ENCODE assay signal across 8 cellular contexts in genomic region chr6:138772596-138773176, GRCh38. TPM values are rescaled to one million over a fixed set of nuclear protein-coding genes. Genes with fewer than 3 reads are reported as not detected.
DNase-seq lines count a peak whose midpoint lies in the region; ATAC-seq and TF ChIP-seq lines count a peak whose summit lies in the region.

No MANE protein-coding gene starts in this region.

- no peaks in the 10 kb centered on the region for H3K27me3 ChIP-seq in endodermal cell (ENCODE audit: control insufficient read depth, insufficient read depth, low read length, poor library complexity, severe bottlenecking)
- no peaks in the 10 kb centered on the region for H3K27me3 ChIP-seq in parathyroid adenoma (ENCODE audit: control insufficient read depth, insufficient read depth, low read length)

- peaks cover 20% of the 10 kb centered on the region for H3K4me1 ChIP-seq in OCI-LY7 (ENCODE audit: insufficient read depth, low read length, poor library complexity, severe bottlenecking)
- H3K4me1 ChIP-seq in endodermal cell (ENCODE audit: control insufficient read depth, insufficient read depth, low read length), result no peaks in the 10 kb centered on the region
- peaks cover 5% of the 10 kb centered on the region for H3K4me1 ChIP-seq in parathyroid adenoma
- peaks cover 11% of the 10 kb centered on the region for H3K4me1 ChIP-seq in mucosa of descending colon (ENCODE audit: low read depth)

- no peak for ATAC-seq in activated CD4-positive, alpha-beta T cell treated with anti-CD3 and anti-CD28 coated beads for 36 hours
- ATAC-seq in HG02870 (IDR thresholded peaks at IDR 0.05; ENCODE audit: unreplicated experiment) (no peak), mucosa of descending colon (no peak)

- no peaks in the 10 kb centered on the region for H3K36me3 Mint-ChIP-seq in activated CD4-positive, alpha-beta T cell treated with anti-CD3 and anti-CD28 coated beads for 36 hours (ENCODE audit: low read depth)
- no peaks in the 10 kb centered on the region for H3K36me3 Mint-ChIP-seq in endodermal cell (ENCODE audit: low read depth)

- POLR2A ChIA-PET in activated CD4-positive, alpha-beta T cell treated with anti-CD3 and anti-CD28 coated beads for 36 hours (lab: Charles Lee), result interaction anchor here (0.7 to 1.4 kb wide), 3 partner anchors 34 to 452 kb away, joined by 3 to 5 read pairs (median 4); no protein-coding TSS in a partner anchor
- POLR2A ChIA-PET in OCI-LY7 (lab: Charles Lee), result interaction anchor here (0.5 to 1.8 kb wide), 8 partner anchors 9 to 852 kb away, joined by 3 to 6 read pairs (median 4); partner anchors contain the start of gene CITED2

- intact Hi-C loops in activated CD4-positive, alpha-beta T cell treated with anti-CD3 and anti-CD28 coated beads for 36 hours (cut with DNase I, micrococcal nuclease), result loop anchor here (1.0 to 5.0 kb wide), 11 partner anchors 80 to 1950 kb away; partner anchors contain the start of genes ABRACL (in 1 of the 2), ARFGEF3 (in 1 of the 2), CITED2 (in 1 of the 2) and HEBP2 (in 1 of the 2)
- intact Hi-C loops in OCI-LY7 (cut with micrococcal nuclease; ENCODE audit: unreplicated experiment) (loop anchor here (1.0 to 10.0 kb wide), 3 partner anchors 256 to 1538 kb away; partner anchors contain the start of genes ABRACL and CITED2), mucosa of descending colon (cut with DNase I, micrococcal nuclease) (no loop called here)

- H3K4me2 ChIP-seq in OCI-LY7 (ENCODE audit: low read length), result peak overlapping the region; percentile 100
- H3K4me2 ChIP-seq in parathyroid adenoma (ENCODE audit: low read length), result peak overlapping the region; percentile 54

- H3K27me3 Mint-ChIP-seq in activated CD4-positive, alpha-beta T cell treated with anti-CD3 and anti-CD28 coated beads for 36 hours, result no peaks in the 10 kb centered on the region
- H3K27me3 Mint-ChIP-seq in endodermal cell (ENCODE audit: insufficient read depth), result no peaks in the 10 kb centered on the region

- H3K27ac ChIP-seq in OCI-LY7 (ENCODE audit: low read depth, low read length, poor library complexity, severe bottlenecking) (peak overlapping the region; percentile 83), endodermal cell (ENCODE audit: low read depth, low read length) (no peak overlapping the region), parathyroid adenoma (peak overlapping the region; percentile 98)

- H3K36me3 ChIP-seq in OCI-LY7 (ENCODE audit: insufficient read depth, low read length), result no peaks in the 10 kb centered on the region
- no peaks in the 10 kb centered on the region for H3K36me3 ChIP-seq in endodermal cell (ENCODE audit: control insufficient read depth, insufficient read depth, low read length)
- H3K36me3 ChIP-seq in parathyroid adenoma (ENCODE audit: control insufficient read depth, insufficient read depth, low read length), result no peaks in the 10 kb centered on the region
- H3K36me3 ChIP-seq in mucosa of descending colon (ENCODE audit: low read depth), result no peaks in the 10 kb centered on the region

- H3K9ac ChIP-seq in endodermal cell (ENCODE audit: extremely low read depth, low read length, poor library complexity, severe bottlenecking) (peak overlapping the region; percentile 63), parathyroid adenoma (no peak overlapping the region)

- H3K27ac Mint-ChIP-seq in activated CD4-positive, alpha-beta T cell treated with anti-CD3 and anti-CD28 coated beads for 36 hours, result peak overlapping the region; percentile 98
- H3K27ac Mint-ChIP-seq in endodermal cell, result peak overlapping the region; percentile 100

- peak overlapping the region; percentile 99 for H3K4me3 ChIP-seq in OCI-LY7 (ENCODE audit: low read depth, low read length, poor library complexity, severe bottlenecking)
- peak overlapping the region; percentile 92 for H3K4me3 ChIP-seq in endodermal cell (ENCODE audit: low read length)
- H3K4me3 ChIP-seq in parathyroid adenoma (ENCODE audit: low read depth, low read length), result peak overlapping the region; percentile 96
- no peak overlapping the region for H3K4me3 ChIP-seq in mucosa of descending colon

- H2AFZ ChIP-seq in OCI-LY7 (ENCODE audit: low read length) (peak overlapping the region; percentile 95), parathyroid adenoma (peak overlapping the region; percentile 74)

- H3K4me1 Mint-ChIP-seq in activated CD4-positive, alpha-beta T cell treated with anti-CD3 and anti-CD28 coated beads for 36 hours, result peaks cover 30% of the 10 kb centered on the region
- peaks cover 11% of the 10 kb centered on the region for H3K4me1 Mint-ChIP-seq in endodermal cell

- peak; percentile 15 for DNase-seq in activated CD4-positive, alpha-beta T cell treated with anti-CD3 and anti-CD28 coated beads for 36 hours
- DNase-seq in activated CD4-positive, alpha-beta T cell treated with anti-CD3 and anti-CD28 coated beads for 1 hour, result no peak
- DNase-seq in OCI-LY7 (ENCODE audit: low spot score) (peak; percentile 32), endodermal cell (no peak), SIG-M5 treated with dmso at 0.1 percent for 504 hours (lab: John Stamatoyannopoulos, UW; ENCODE audit: unreplicated experiment) (no peak), mucosa of descending colon (no peak)

- H3K79me2 ChIP-seq in OCI-LY7 (ENCODE audit: insufficient read depth, low read depth, low read length) (peaks cover 18% of the 10 kb centered on the region; the same call in 1 of the 2 replicates), parathyroid adenoma (peaks cover 5% of the 10 kb centered on the region)

- H3K9me3 ChIP-seq in OCI-LY7 (ENCODE audit: low read length) (no peaks in the 10 kb centered on the region), endodermal cell (ENCODE audit: control insufficient read depth, low read length) (no peaks in the 10 kb centered on the region), parathyroid adenoma (ENCODE audit: control insufficient read depth, low read length) (no peaks in the 10 kb centered on the region), mucosa of descending colon (no peaks in the 10 kb centered on the region)

- no peaks in the 10 kb centered on the region for H4K20me1 ChIP-seq in OCI-LY7 (ENCODE audit: insufficient read depth, low read length)

- no peaks in the 10 kb centered on the region for H3K9me2 ChIP-seq in OCI-LY7 (ENCODE audit: insufficient read depth, low read length)

- TSS peak; percentile 94 for BruUV-seq in OCI-LY7 (replicated peaks; lab: Mats Ljungman, UMichigan)

- TF ChIP-seq CTCF in OCI-LY7 (conservative IDR thresholded peaks at IDR 0.05; ENCODE audit: low read length) (no peak), endodermal cell (conservative IDR thresholded peaks at IDR 0.05) (no peak), parathyroid adenoma (IDR thresholded peaks at IDR 0.05) (no peak), mucosa of descending colon (IDR thresholded peaks at IDR 0.05) (no peak)

- CTCF ChIA-PET in activated CD4-positive, alpha-beta T cell treated with anti-CD3 and anti-CD28 coated beads for 36 hours (lab: Charles Lee), result interaction anchor here (0.6 to 2.4 kb wide), 13 partner anchors 8 to 1177 kb away, joined by 3 to 12 read pairs (median 3); no protein-coding TSS in a partner anchor
- CTCF ChIA-PET in OCI-LY7 (lab: Charles Lee; ENCODE audit: unreplicated experiment), result interaction anchor here (1.1 kb wide), 1 partner anchor 183 kb away, joined by 3 read pairs; no protein-coding TSS in a partner anchor

- H3K9me3 Mint-ChIP-seq in activated CD4-positive, alpha-beta T cell treated with anti-CD3 and anti-CD28 coated beads for 36 hours (ENCODE audit: low read depth), result no peaks in the 10 kb centered on the region
- H3K9me3 Mint-ChIP-seq in endodermal cell, result no peaks in the 10 kb centered on the region

- WGBS in endodermal cell (ENCODE audit: insufficient coverage in 1 of 2, insufficient read length in 1 of 2), 2 experiments, result 35% methylated on average over 7 of the region's 8 CpGs; no CpG with 5 or more reads in 1 of the 2 experiments

- peak overlapping the region; percentile 84 for H3K4me3 Mint-ChIP-seq in activated CD4-positive, alpha-beta T cell treated with anti-CD3 and anti-CD28 coated beads for 36 hours
- peak overlapping the region; percentile 95 for H3K4me3 Mint-ChIP-seq in endodermal cell

RNA-seq across cellular contexts. Expression of gene CCDC28A, which starts 0.9 kb away (rescaled TPM):
- total RNA-seq in activated CD4-positive, alpha-beta T cell treated with anti-CD3 and anti-CD28 coated beads for 36 hours, result 10 to 100 TPM; 14.8 to 16.8 TPM
- total RNA-seq in OCI-LY7 (2014; rRNA removed; shearing (Covaris generic)), result 11.0 and 13.5 TPM in 2 replicates
- total RNA-seq in OCI-LY7 (2022), result 20.9 and 22.4 TPM in 2 replicates
- 10 to 100 TPM; 10.6 to 12.3 TPM for total RNA-seq in endodermal cell
- polyA plus RNA-seq in endodermal cell (2013, experiment 1 of 2), result 13.8 TPM
- 10.6 TPM for polyA plus RNA-seq in endodermal cell (2013, experiment 2 of 2)
- 10 to 100 TPM; 16.1 to 29.8 (median 24.0) TPM for total RNA-seq in mucosa of descending colon

RNA-seq across cellular contexts. Expression of gene ECT2L, which starts 23.2 kb away (rescaled TPM):
- total RNA-seq in activated CD4-positive, alpha-beta T cell treated with anti-CD3 and anti-CD28 coated beads for 36 hours, result not detected
- not detected in 2 replicates for total RNA-seq in OCI-LY7 (2014; rRNA removed; shearing (Covaris generic))
- not detected in 2 replicates for total RNA-seq in OCI-LY7 (2022)
- not detected for total RNA-seq in endodermal cell
- polyA plus RNA-seq in endodermal cell (2013, experiment 1 of 2), result not detected
- polyA plus RNA-seq in endodermal cell (2013, experiment 2 of 2), result not detected
- total RNA-seq in mucosa of descending colon, result not detected

Comparison
In these comparisons a context has a peak if more than half of its experiments do, and no peak if none do; other contexts are left out.
1. DNase-seq: peak in activated CD4-positive, alpha-beta T cell treated with anti-CD3 and anti-CD28 coated beads for 36 hours (single experiment) and OCI-LY7 (single experiment); none in activated CD4-positive, alpha-beta T cell treated with anti-CD3 and anti-CD28 coated beads for 1 hour (single experiment), endodermal cell (single experiment), SIG-M5 treated with dmso at 0.1 percent for 504 hours (single experiment) and mucosa of descending colon (0 of 3).
2. intact Hi-C loops: an anchor here in activated CD4-positive, alpha-beta T cell treated with anti-CD3 and anti-CD28 coated beads for 36 hours (1.0 to 5.0 kb wide) and OCI-LY7 (1.0 to 10.0 kb wide); none called in mucosa of descending colon.